2 cellular contexts compared by ENCODE assay signal in the genomic region with DNA sequence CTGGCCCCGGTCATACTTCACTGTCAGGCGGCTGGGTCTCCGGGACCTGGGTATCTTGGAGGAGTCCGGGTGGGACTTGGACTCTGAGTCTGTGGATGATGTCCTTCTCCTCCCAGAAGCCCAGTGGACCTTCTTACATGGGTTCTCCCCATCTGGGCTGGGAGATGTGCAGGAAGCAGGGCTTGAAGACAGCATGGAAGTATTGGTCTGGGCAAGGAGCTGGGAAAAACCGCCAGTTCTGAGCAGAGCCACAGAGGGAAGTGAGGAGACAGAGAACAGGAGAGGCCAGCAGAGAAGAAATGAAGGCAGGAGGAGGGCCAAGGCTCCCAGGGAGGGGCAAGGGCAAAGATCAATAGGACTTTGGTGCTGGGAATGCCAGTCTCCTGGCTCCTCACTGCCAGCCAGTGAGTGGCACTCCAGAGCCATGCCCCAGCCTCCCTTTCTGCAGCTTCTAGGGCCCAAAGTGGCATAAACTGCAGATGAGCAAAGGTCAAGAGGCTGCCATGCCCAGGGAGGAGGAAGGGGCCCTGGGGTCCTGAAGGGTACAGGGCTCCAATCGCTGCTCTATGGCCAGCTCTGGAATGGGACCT.
TF ChIP-seq lines count a peak whose summit lies in the region.

A gene with protein sequence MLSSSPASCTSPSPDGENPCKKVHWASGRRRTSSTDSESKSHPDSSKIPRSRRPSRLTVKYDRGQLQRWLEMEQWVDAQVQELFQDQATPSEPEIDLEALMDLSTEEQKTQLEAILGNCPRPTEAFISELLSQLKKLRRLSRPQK (minus strand): TSS at position 262 of the 590 bp plus-strand sequence. CDS start 67 bp downstream, at position 195.

TF ChIP-seq in IMR-90, 13 proteins besides CTCF, POLR2A, EP300 and RAD21:
- TF ChIP-seq RCOR1 (IDR thresholded peaks at IDR 0.05; ENCODE audit: insufficient replicate concordance, low read length) (no peak), RFX5 (IDR thresholded peaks at IDR 0.05; ENCODE audit: low read depth, low read length) (no peak), MXI1 (IDR thresholded peaks at IDR 0.05; ENCODE audit: borderline replicate concordance, low read depth, low read length) (no peak), CEBPB (IDR thresholded peaks at IDR 0.05; ENCODE audit: low read depth, low read length) (no peak), CHD1 (IDR thresholded peaks at IDR 0.05; ENCODE audit: low read depth, low read length) (no peak), MAZ (IDR thresholded peaks at IDR 0.05; ENCODE audit: borderline replicate concordance, low read depth, low read length) (no peak), SMC3 (IDR thresholded peaks at IDR 0.05; ENCODE audit: low read depth, low read length) (no peak)
TF ChIP-seq in IMR-90: peak in this region for 0.

TF ChIP-seq in SK-N-SH, 30 proteins besides CTCF, POLR2A, EP300 and RAD21:
- TF ChIP-seq SMC3 (IDR thresholded peaks at IDR 0.05; ENCODE audit: low read depth, low read length) (no peak), EZH2phosphoT487 (IDR thresholded peaks at IDR 0.05; ENCODE audit: borderline replicate concordance, low read depth) (no peak), RXRA (IDR thresholded peaks at IDR 0.05; ENCODE audit: borderline replicate concordance, low read depth) (no peak), RCOR1 (IDR thresholded peaks at IDR 0.05; ENCODE audit: low read length) (no peak), ELF1 (IDR thresholded peaks at IDR 0.05) (no peak), SIN3A (IDR thresholded peaks at IDR 0.05; ENCODE audit: borderline replicate concordance, low read depth, low read length) (no peak)
